3 cellular contexts compared by ENCODE assay signal in the genomic region with DNA sequence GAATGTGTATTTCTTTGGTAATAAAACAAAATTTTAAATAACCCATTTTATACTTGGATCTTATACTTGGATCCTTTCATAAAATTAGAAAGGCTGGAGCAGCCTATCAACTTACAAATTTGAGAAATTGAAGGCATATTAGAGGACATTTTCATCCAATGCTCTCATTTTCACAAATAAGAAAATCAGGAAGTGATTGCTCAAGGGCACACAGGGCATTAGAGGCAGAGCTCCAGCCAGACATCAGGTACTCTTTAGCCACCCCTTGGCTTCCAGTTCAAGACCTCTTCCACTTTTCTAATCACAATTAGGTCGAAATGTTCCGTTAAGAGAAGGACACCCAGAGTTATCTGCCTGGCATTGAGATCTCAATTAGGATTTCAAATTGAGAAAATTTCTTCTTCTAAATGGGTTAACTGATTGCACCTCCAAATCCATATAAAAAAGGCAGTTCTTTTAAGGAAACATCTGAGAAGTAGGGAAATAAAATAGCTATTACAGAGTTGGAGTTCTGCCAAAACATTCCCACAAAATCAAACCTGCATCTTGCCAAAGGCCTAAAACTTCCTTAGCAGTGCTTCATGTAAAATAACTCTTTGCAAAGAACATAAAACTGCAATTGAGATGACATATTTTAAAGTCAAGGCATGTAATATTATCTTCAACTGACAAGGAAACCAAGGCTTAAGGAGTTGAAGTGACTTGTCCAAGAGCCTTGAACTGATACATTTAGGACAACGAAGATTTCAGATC.
TF ChIP-seq lines count a peak whose summit lies in the region.

No MANE protein-coding gene starts in this region.

TF ChIP-seq in liver, 16 proteins besides CTCF, POLR2A, EP300 and RAD21:
- TF ChIP-seq NR2F2 (IDR thresholded peaks at IDR 0.05) (no peak), EGR1 (IDR thresholded peaks at IDR 0.05; ENCODE audit: low read depth in 2 of 2) (no peak), YY1 (IDR thresholded peaks at IDR 0.05) (no peak), JUND (IDR thresholded peaks at IDR 0.05) (no peak), GABPA (IDR thresholded peaks at IDR 0.05 in 1 of 2, conservative IDR thresholded peaks at IDR 0.05 in 1 of 2) (no peak)
- TF ChIP-seq, protein P1, sequence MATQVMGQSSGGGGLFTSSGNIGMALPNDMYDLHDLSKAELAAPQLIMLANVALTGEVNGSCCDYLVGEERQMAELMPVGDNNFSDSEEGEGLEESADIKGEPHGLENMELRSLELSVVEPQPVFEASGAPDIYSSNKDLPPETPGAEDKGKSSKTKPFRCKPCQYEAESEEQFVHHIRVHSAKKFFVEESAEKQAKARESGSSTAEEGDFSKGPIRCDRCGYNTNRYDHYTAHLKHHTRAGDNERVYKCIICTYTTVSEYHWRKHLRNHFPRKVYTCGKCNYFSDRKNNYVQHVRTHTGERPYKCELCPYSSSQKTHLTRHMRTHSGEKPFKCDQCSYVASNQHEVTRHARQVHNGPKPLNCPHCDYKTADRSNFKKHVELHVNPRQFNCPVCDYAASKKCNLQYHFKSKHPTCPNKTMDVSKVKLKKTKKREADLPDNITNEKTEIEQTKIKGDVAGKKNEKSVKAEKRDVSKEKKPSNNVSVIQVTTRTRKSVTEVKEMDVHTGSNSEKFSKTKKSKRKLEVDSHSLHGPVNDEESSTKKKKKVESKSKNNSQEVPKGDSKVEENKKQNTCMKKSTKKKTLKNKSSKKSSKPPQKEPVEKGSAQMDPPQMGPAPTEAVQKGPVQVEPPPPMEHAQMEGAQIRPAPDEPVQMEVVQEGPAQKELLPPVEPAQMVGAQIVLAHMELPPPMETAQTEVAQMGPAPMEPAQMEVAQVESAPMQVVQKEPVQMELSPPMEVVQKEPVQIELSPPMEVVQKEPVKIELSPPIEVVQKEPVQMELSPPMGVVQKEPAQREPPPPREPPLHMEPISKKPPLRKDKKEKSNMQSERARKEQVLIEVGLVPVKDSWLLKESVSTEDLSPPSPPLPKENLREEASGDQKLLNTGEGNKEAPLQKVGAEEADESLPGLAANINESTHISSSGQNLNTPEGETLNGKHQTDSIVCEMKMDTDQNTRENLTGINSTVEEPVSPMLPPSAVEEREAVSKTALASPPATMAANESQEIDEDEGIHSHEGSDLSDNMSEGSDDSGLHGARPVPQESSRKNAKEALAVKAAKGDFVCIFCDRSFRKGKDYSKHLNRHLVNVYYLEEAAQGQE (IDR thresholded peaks at IDR 0.05), result no peak
- TF ChIP-seq, protein P2, sequence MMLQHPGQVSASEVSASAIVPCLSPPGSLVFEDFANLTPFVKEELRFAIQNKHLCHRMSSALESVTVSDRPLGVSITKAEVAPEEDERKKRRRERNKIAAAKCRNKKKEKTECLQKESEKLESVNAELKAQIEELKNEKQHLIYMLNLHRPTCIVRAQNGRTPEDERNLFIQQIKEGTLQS (IDR thresholded peaks at IDR 0.05), result no peak
- TF ChIP-seq, protein P3, sequence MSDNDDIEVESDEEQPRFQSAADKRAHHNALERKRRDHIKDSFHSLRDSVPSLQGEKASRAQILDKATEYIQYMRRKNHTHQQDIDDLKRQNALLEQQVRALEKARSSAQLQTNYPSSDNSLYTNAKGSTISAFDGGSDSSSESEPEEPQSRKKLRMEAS (IDR thresholded peaks at IDR 0.05), result no peak

TF ChIP-seq in HepG2, 621 proteins besides CTCF, POLR2A, EP300 and RAD21:
- TF ChIP-seq NFKBIZ (CRISPR knock-in tag; IDR thresholded peaks at IDR 0.05), result no peak
- no peak for TF ChIP-seq HNRNPK (IDR thresholded peaks at IDR 0.05; ENCODE audit: low read depth, low read length, poor library complexity, severe bottlenecking)
- no peak for TF ChIP-seq NR2C2 (CRISPR knock-in tag; IDR thresholded peaks at IDR 0.05; ENCODE audit: borderline replicate concordance)

TF ChIP-seq in endothelial cell of umbilical vein, 7 proteins besides CTCF, POLR2A, EP300 and RAD21:
- TF ChIP-seq EZH2 (IDR thresholded peaks at IDR 0.05; ENCODE audit: borderline replicate concordance, low read depth, low read length, severe bottlenecking), result no peak
- TF ChIP-seq, protein P3 (IDR thresholded peaks at IDR 0.05; ENCODE audit: insufficient read depth, insufficient read length), result no peak
- TF ChIP-seq MYC (IDR thresholded peaks at IDR 0.05; ENCODE audit: low read depth, low read length), result no peak
- no peak for TF ChIP-seq JUN (IDR thresholded peaks at IDR 0.05; ENCODE audit: borderline replicate concordance, insufficient read depth, insufficient read length, low read depth)
- TF ChIP-seq FOS (IDR thresholded peaks at IDR 0.05; ENCODE audit: borderline replicate concordance, insufficient read depth, low read length), result no peak
- no peak for TF ChIP-seq POLR2AphosphoS5 (IDR thresholded peaks at IDR 0.05; ENCODE audit: insufficient read depth, low read depth, low read length)
- TF ChIP-seq GATA2 (IDR thresholded peaks at IDR 0.05; ENCODE audit: insufficient read depth, insufficient read length, low read depth, low read length), result no peak
TF ChIP-seq in endothelial cell of umbilical vein: peak in this region for 0.
